In genomic region chr7:157975401-157976372, GRCh38 we compare ENCODE assay signal across 20 cellular contexts.
A peak's percentile ranks its signal among the peaks of the same experiment; 100 is the strongest.
DNase-seq lines count a peak whose midpoint lies in the region; ATAC-seq and TF ChIP-seq lines count a peak whose summit lies in the region.
"Had no signal": no experiment of that assay in that cellular context is flagged by ENCODE, and none has a peak within 500 bp of the region (broad histone marks: within the 10 kb centered on the region; RNA-seq: fewer than 3 reads in every experiment).

No MANE protein-coding gene starts in this region.

- H3K27ac ChIP-seq in Panc1 (ENCODE audit: low read length): no peak overlapping the region
- H3K27ac ChIP-seq: BLaER1, GM23248, Peyer's patch had no signal

- TF ChIP-seq CTCF in CD14-positive monocyte (IDR thresholded peaks at IDR 0.05) (no peak), Panc1 (IDR thresholded peaks at IDR 0.05) (no peak), endothelial cell (IDR thresholded peaks at IDR 0.05; ENCODE audit: unreplicated experiment) (no peak), progenitor cell of endocrine pancreas (IDR thresholded peaks at IDR 0.05; ENCODE audit: unreplicated experiment) (no peak)

- ATAC-seq in Panc1 (0 out of 2 replicates have a peak, but pooled peaks have one; percentile 23), HG03565 (IDR thresholded peaks at IDR 0.05; ENCODE audit: unreplicated experiment) (no peak), GM18909 (IDR thresholded peaks at IDR 0.05; ENCODE audit: poor library complexity, unreplicated experiment) (no peak), HG03378 (IDR thresholded peaks at IDR 0.05; ENCODE audit: unreplicated experiment) (no peak)

- POLR2A ChIA-PET in Panc1 (lab: Charles Lee): no interaction called here

- no peaks in the 10 kb centered on the region for H3K9me3 ChIP-seq in Panc1 (ENCODE audit: control insufficient read depth, insufficient read depth, low read depth, low read length)
- H3K9me3 ChIP-seq: HAP-1 had no signal

- no peaks in the 10 kb centered on the region for H3K36me3 ChIP-seq in Panc1 (ENCODE audit: control insufficient read depth, insufficient read depth, low read length)
- H3K36me3 ChIP-seq: HAP-1, Peyer's patch had no signal

- in situ Hi-C loops in Panc1 (cut with HindIII; ENCODE audit: low pct_unique_long_range_greater_than_20kb, low sequenced_read_pairs) (no loop called here), G401 (cut with HindIII; ENCODE audit: low sequenced_read_pairs) (no loop called here)

- H3K4me3 ChIP-seq in Panc1 (ENCODE audit: low read depth in 2 of 2, low read length in 2 of 2): no peak overlapping the region
- H3K4me3 ChIP-seq: BLaER1, GM23248, HAP-1, Peyer's patch had no signal

- H3K27me3 ChIP-seq in Panc1 (ENCODE audit: control insufficient read depth, insufficient read depth, low read length): peaks cover 9% of the 10 kb centered on the region
- H3K27me3 ChIP-seq: BLaER1, Peyer's patch had no signal

- intact Hi-C loops in CD14-positive monocyte (cut with micrococcal nuclease): no loop called here
- intact Hi-C loops in Panc1 (cut with micrococcal nuclease; ENCODE audit: unreplicated experiment): no loop called here

- H3K36me3 Mint-ChIP-seq in CD14-positive monocyte: no peaks in the 10 kb centered on the region
- peaks cover 18% of the 10 kb centered on the region for H3K36me3 Mint-ChIP-seq in endothelial cell (ENCODE audit: low read depth, unreplicated experiment)
- H3K36me3 Mint-ChIP-seq in progenitor cell of endocrine pancreas (ENCODE audit: insufficient read depth): no peaks in the 10 kb centered on the region

- peak overlapping the region in 1 of 7 donors; percentile 33 for H3K27ac Mint-ChIP-seq in CD14-positive monocyte
- no peak overlapping the region for H3K27ac Mint-ChIP-seq in endothelial cell (ENCODE audit: unreplicated experiment)
- peak overlapping the region; percentile 10 for H3K27ac Mint-ChIP-seq in progenitor cell of endocrine pancreas
- H3K27ac Mint-ChIP-seq: CD4-positive, alpha-beta T cell had no signal

- H3K4me1 ChIP-seq in Panc1 (ENCODE audit: control insufficient read depth, insufficient read depth, low read length): no peaks in the 10 kb centered on the region
- H3K4me1 ChIP-seq: BLaER1, HAP-1, Peyer's patch had no signal

- DNase-seq in CD14-positive monocyte (ENCODE audit: low spot score): peak; percentile 22
- no peak for DNase-seq in Panc1 (ENCODE audit: low read depth, low spot score)
- no peak for DNase-seq in endothelial cell (ENCODE audit: low spot score)
- no peak for DNase-seq in progenitor cell of endocrine pancreas (ENCODE audit: low spot score, unreplicated experiment)
- DNase-seq in G401 (ENCODE audit: low spot score): no peak
- DNase-seq: CD4-positive, alpha-beta T cell; GM23248; NCI-H1048; NCI-H1417; NCI-H1694; NCI-H2029 treated with DMSO at 0.1 percent for 48 hours; NCI-H526 treated with DMSO at 0.1 percent for 48 hours; Peyer's patch; SIG-M5; SK-N-SH had no signal

- H3K27me3 Mint-ChIP-seq in CD14-positive monocyte (ENCODE audit: low read depth in 3 of 3): peaks cover 1 to 4% (median 1%) of the 10 kb centered on the region in 3 donors
- H3K27me3 Mint-ChIP-seq in endothelial cell (ENCODE audit: unreplicated experiment): peaks cover 15% of the 10 kb centered on the region
- H3K27me3 Mint-ChIP-seq in progenitor cell of endocrine pancreas: peaks cover 2% of the 10 kb centered on the region

- no TSS peak for BruUV-seq in Panc1 (replicated peaks; lab: Mats Ljungman, UMichigan)

- H3K4me3 Mint-ChIP-seq in CD14-positive monocyte (peak overlapping the region in 1 of 2 donors; percentile 9), endothelial cell (ENCODE audit: unreplicated experiment) (peak overlapping the region; percentile 23), progenitor cell of endocrine pancreas (ENCODE audit: low read depth) (no peak overlapping the region)
- H3K4me3 Mint-ChIP-seq: CD4-positive, alpha-beta T cell had no signal

- CTCF ChIA-PET in Panc1 (lab: Charles Lee): no interaction called here

- H3K9me3 Mint-ChIP-seq in CD14-positive monocyte (peaks cover 20 to 38% (median 31%) of the 10 kb centered on the region in 7 donors), endothelial cell (ENCODE audit: unreplicated experiment) (peaks cover 52% of the 10 kb centered on the region), progenitor cell of endocrine pancreas (ENCODE audit: low read depth) (peaks cover 4% of the 10 kb centered on the region)

- H3K4me1 Mint-ChIP-seq in CD14-positive monocyte (no peaks in the 10 kb centered on the region), endothelial cell (ENCODE audit: unreplicated experiment) (no peaks in the 10 kb centered on the region), progenitor cell of endocrine pancreas (ENCODE audit: low read depth) (no peaks in the 10 kb centered on the region)
